ENCODE assay signal across 16 cellular contexts in the genomic region with DNA sequence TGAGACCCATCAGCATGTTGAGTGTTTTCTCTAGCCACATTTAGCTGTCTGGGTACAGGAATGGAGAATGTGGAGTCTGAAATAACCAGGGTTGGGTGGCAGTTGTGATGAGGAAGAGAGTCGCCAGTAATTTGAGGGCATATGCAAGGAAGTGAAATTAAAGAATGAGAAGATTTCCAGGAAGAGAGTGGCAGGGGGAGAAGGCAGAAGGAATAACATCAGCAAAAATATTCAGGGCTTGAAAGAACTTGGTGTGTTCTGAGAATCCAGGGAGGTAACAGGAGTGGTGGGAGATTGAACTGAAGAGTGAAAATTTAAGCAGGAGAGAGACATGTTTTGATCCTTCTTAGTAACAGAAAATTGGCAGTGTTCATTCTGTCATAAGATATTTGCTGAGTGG. TPM values are rescaled to one million over a fixed set of nuclear protein-coding genes. Genes with fewer than 3 reads are reported as not detected.
A peak's percentile ranks its signal among the peaks of the same experiment; 100 is the strongest.
DNase-seq lines count a peak whose midpoint lies in the region; ATAC-seq and TF ChIP-seq lines count a peak whose summit lies in the region.
"Had no signal": no experiment of that assay in that cellular context is flagged by ENCODE, and none has a peak within 500 bp of the region (broad histone marks: within the 10 kb centered on the region; RNA-seq: fewer than 3 reads in every experiment).

No MANE protein-coding gene starts in this region.

- TF ChIP-seq POLR2A in heart left ventricle (IDR thresholded peaks at IDR 0.05), result no peak
- no peak for TF ChIP-seq POLR2A in gastrocnemius medialis (IDR thresholded peaks at IDR 0.05)
- no peak for TF ChIP-seq POLR2A in testis (IDR thresholded peaks at IDR 0.05)
- no peak for TF ChIP-seq POLR2A in gastroesophageal sphincter (IDR thresholded peaks at IDR 0.05)

- no peaks in the 10 kb centered on the region for H3K4me1 Mint-ChIP-seq in WTC11
- H3K4me1 Mint-ChIP-seq in endodermal cell, result no peaks in the 10 kb centered on the region

- no peak overlapping the region for H3K9ac ChIP-seq in endodermal cell (ENCODE audit: extremely low read depth, low read length, poor library complexity, severe bottlenecking)

- H3K27ac Mint-ChIP-seq in WTC11 (peak overlapping the region; percentile 81), endodermal cell (peak overlapping the region; percentile 21)
- H3K27ac Mint-ChIP-seq: activated B cell treated with CpG ODN at 0.5 μM for 24 hours; activated naive CD4-positive, alpha-beta T cell treated with anti-CD3 and anti-CD28 coated beads, Interleukin-2, amount 10 ng/mL, durations not matched to agents 7 days and 5 days; T-cell had no signal

- in situ Hi-C loops in gastrocnemius medialis (cut with MboI; ENCODE audit: low sequenced_read_pairs in 4 of 4), result no loop called here

- H3K27me3 Mint-ChIP-seq in WTC11 (ENCODE audit: low read depth), result no peaks in the 10 kb centered on the region
- H3K27me3 Mint-ChIP-seq in endodermal cell (ENCODE audit: insufficient read depth), result no peaks in the 10 kb centered on the region
- H3K27me3 Mint-ChIP-seq: activated B cell treated with CpG ODN at 0.5 μM for 24 hours; activated naive CD4-positive, alpha-beta T cell treated with anti-CD3 and anti-CD28 coated beads, Interleukin-2, amount 10 ng/mL, durations not matched to agents 7 days and 5 days; T-cell had no signal

- H3K9me3 ChIP-seq in heart left ventricle, result peaks cover 0 to 4% (median 0%) of the 10 kb centered on the region in 12 donors
- H3K9me3 ChIP-seq in endodermal cell (ENCODE audit: control insufficient read depth, low read length), result peaks cover 7% of the 10 kb centered on the region
- H3K9me3 ChIP-seq in gastrocnemius medialis, result no peaks in the 10 kb centered on the region
- H3K9me3 ChIP-seq in testis, result no peaks in the 10 kb centered on the region
- no peaks in the 10 kb centered on the region for H3K9me3 ChIP-seq in gastroesophageal sphincter
- H3K9me3 ChIP-seq: pancreas, tibial artery had no signal

- H3K36me3 Mint-ChIP-seq in WTC11 (peaks cover 37% of the 10 kb centered on the region), endodermal cell (ENCODE audit: low read depth) (peaks cover 42% of the 10 kb centered on the region)

- no peak overlapping the region for H3K4me3 ChIP-seq in heart left ventricle
- H3K4me3 ChIP-seq in endodermal cell (ENCODE audit: low read length), result no peak overlapping the region
- H3K4me3 ChIP-seq in gastrocnemius medialis, result no peak overlapping the region
- no peak overlapping the region for H3K4me3 ChIP-seq in testis
- H3K4me3 ChIP-seq in gastroesophageal sphincter, result no peak overlapping the region
- H3K4me3 ChIP-seq: pancreas, skin epidermis, tibial artery had no signal

- H3K4me1 ChIP-seq in heart left ventricle (peaks cover 0 to 35% (median 16%) of the 10 kb centered on the region in 12 donors), endodermal cell (ENCODE audit: control insufficient read depth, insufficient read depth, low read length) (no peaks in the 10 kb centered on the region), gastrocnemius medialis (peaks cover 19 to 20% of the 10 kb centered on the region in 2 donors), testis (no peaks in the 10 kb centered on the region), gastroesophageal sphincter (peaks cover 0 to 4% (median 0%) of the 10 kb centered on the region in 3 donors)
- H3K4me1 ChIP-seq: pancreas had no signal

- peak overlapping the region in 11 of 12 donors; percentile 8 to 69 (median 42) for H3K27ac ChIP-seq in heart left ventricle
- no peak overlapping the region for H3K27ac ChIP-seq in endodermal cell (ENCODE audit: low read depth, low read length)
- peak overlapping the region; percentile 78 to 91 (median 84) for H3K27ac ChIP-seq in gastrocnemius medialis
- no peak overlapping the region for H3K27ac ChIP-seq in testis
- H3K27ac ChIP-seq in gastroesophageal sphincter, result no peak overlapping the region
- H3K27ac ChIP-seq: pancreas, tibial artery had no signal

- no peak overlapping the region for H3K4me3 Mint-ChIP-seq in WTC11
- H3K4me3 Mint-ChIP-seq in endodermal cell, result no peak overlapping the region
- H3K4me3 Mint-ChIP-seq: activated B cell treated with CpG ODN at 0.5 μM for 24 hours; activated naive CD4-positive, alpha-beta T cell treated with anti-CD3 and anti-CD28 coated beads, Interleukin-2, amount 10 ng/mL, durations not matched to agents 7 days and 5 days; T-cell had no signal

- H3K27me3 ChIP-seq in heart left ventricle, result no peaks in the 10 kb centered on the region
- H3K27me3 ChIP-seq in endodermal cell (ENCODE audit: control insufficient read depth, insufficient read depth, low read length, poor library complexity, severe bottlenecking), result no peaks in the 10 kb centered on the region
- no peaks in the 10 kb centered on the region for H3K27me3 ChIP-seq in gastrocnemius medialis
- H3K27me3 ChIP-seq in testis, result no peaks in the 10 kb centered on the region
- no peaks in the 10 kb centered on the region for H3K27me3 ChIP-seq in gastroesophageal sphincter
- H3K27me3 ChIP-seq: pancreas, tibial artery had no signal

- peaks cover 9% of the 10 kb centered on the region for H3K9me3 Mint-ChIP-seq in WTC11
- H3K9me3 Mint-ChIP-seq in endodermal cell, result peaks cover 8% of the 10 kb centered on the region
- H3K9me3 Mint-ChIP-seq: activated B cell treated with CpG ODN at 0.5 μM for 24 hours had no signal

- POLR2A ChIA-PET in WTC11 (lab: Charles Lee), result no interaction called here

- intact Hi-C loops in heart left ventricle (cut with DNase I) (no loop called here), Right ventricle myocardium inferior (cut with DNase I) (loop anchor here (5.0 kb wide), 1 partner anchor 369 kb away; the partner anchor contains the start of gene CEP250), gastrocnemius medialis (cut with DNase I; ENCODE audit: low total_unique reads) (loop anchor here (5.0 kb wide), 1 partner anchor 56 kb away; no protein-coding TSS in a partner anchor), testis (cut with DNase I; ENCODE audit: low total_unique reads) (no loop called here)

- TF ChIP-seq CTCF in heart left ventricle (IDR thresholded peaks at IDR 0.05) (no peak), WTC11 (IDR thresholded peaks at IDR 0.05) (no peak), endodermal cell (conservative IDR thresholded peaks at IDR 0.05) (no peak), gastrocnemius medialis (IDR thresholded peaks at IDR 0.05 in 4 of 5, conservative IDR thresholded peaks at IDR 0.05 in 1 of 5) (no peak), testis (IDR thresholded peaks at IDR 0.05) (no peak), gastroesophageal sphincter (IDR thresholded peaks at IDR 0.05) (no peak)

- DNase-seq in heart left ventricle (no peak), Right ventricle myocardium inferior (ENCODE audit: missing footprints) (no peak), WTC11 (ENCODE audit: low spot score) (no peak), endodermal cell (peak; percentile 8), gastrocnemius medialis (no peak), testis (no peak)
- DNase-seq: activated B cell treated with CpG ODN at 0.5 μM for 24 hours; activated naive CD4-positive, alpha-beta T cell treated with anti-CD3 and anti-CD28 coated beads, Interleukin-2, amount 10 ng/mL, durations not matched to agents 7 days and 5 days; NCI-H187; NK-92 treated with Interleukin-12 subunit alpha and Interleukin-12 subunit beta, amount 100 ng/mL, for 24 hours; pancreas; T-cell; tibial artery had no signal

- peaks cover 0 to 9% (median 0%) of the 10 kb centered on the region in 9 donors for H3K36me3 ChIP-seq in heart left ventricle
- peaks cover 34% of the 10 kb centered on the region for H3K36me3 ChIP-seq in endodermal cell (ENCODE audit: control insufficient read depth, insufficient read depth, low read length)
- no peaks in the 10 kb centered on the region for H3K36me3 ChIP-seq in gastrocnemius medialis
- H3K36me3 ChIP-seq in testis (ENCODE audit: low read depth, missing control alignments), result no peaks in the 10 kb centered on the region
- H3K36me3 ChIP-seq in gastroesophageal sphincter, result no peaks in the 10 kb centered on the region
- H3K36me3 ChIP-seq: pancreas, tibial artery had no signal

- ATAC-seq in heart left ventricle (no peak), Right ventricle myocardium inferior (no peak), WTC11 (no peak), gastrocnemius medialis (no peak), GM18517 (IDR thresholded peaks at IDR 0.05; ENCODE audit: unreplicated experiment) (no peak), gastroesophageal sphincter (no peak)
- ATAC-seq: pancreas, T-cell had no signal

- TF ChIP-seq EP300 in gastroesophageal sphincter (IDR thresholded peaks at IDR 0.05), result no peak

- WGBS in heart left ventricle, 4 donors, result 72 to 89% (median 87%) methylated on average over 1 of the region's 1 CpG
- WGBS in endodermal cell (ENCODE audit: insufficient coverage in 1 of 2, insufficient read length in 1 of 2), 2 experiments, result 95 to 100% methylated on average over 1 of the region's 1 CpG
- WGBS in testis, 2 donors, result 63 to 84% methylated on average over 1 of the region's 1 CpG
- WGBS in gastroesophageal sphincter (ENCODE audit: low coverage in 1 of 2), 2 donors, result 50 to 86% methylated on average over 1 of the region's 1 CpG

- CTCF ChIA-PET in WTC11 (lab: Charles Lee), result no interaction called here

TF ChIP-seq in WTC11, 78 proteins besides CTCF, POLR2A, EP300 and RAD21 (continues in another document):
- TF ChIP-seq ZNF138 (CRISPR knock-in tag; conservative IDR thresholded peaks at IDR 0.05), result no peak
- TF ChIP-seq RELA (CRISPR knock-in tag; IDR thresholded peaks at IDR 0.05; ENCODE audit: borderline replicate concordance), result no peak
- no peak for TF ChIP-seq ZNF512 (CRISPR knock-in tag; IDR thresholded peaks at IDR 0.05; ENCODE audit: borderline replicate concordance)
- TF ChIP-seq PRRX2 (CRISPR knock-in tag; IDR thresholded peaks at IDR 0.05), result no peak

RNA-seq across cellular contexts. Expression of gene PHF20, which starts 54.5 kb away (rescaled TPM):
- 10 to 100 TPM; 26.4 to 47.0 (median 36.5) TPM for total RNA-seq in heart left ventricle
- 10 to 100 TPM; 25.8 to 48.9 TPM for polyA plus RNA-seq in heart left ventricle
- 36.7 TPM for total RNA-seq in Right ventricle myocardium inferior
- 65.8 to 70.0 TPM (median 66.8 TPM) in 3 replicates for total RNA-seq in WTC11 (2021)
- 10 to 100 TPM; 68.1 to 78.8 TPM for total RNA-seq in endodermal cell
- 41.6 TPM for polyA plus RNA-seq in endodermal cell (2013, experiment 1 of 2)
- polyA plus RNA-seq in endodermal cell (2013, experiment 2 of 2), result 45.6 TPM
- total RNA-seq in gastrocnemius medialis, result 10 to 100 TPM; 72.6 to 91.9 (median 82.2) TPM
- 100 to 1,000 TPM in 1 of 2 donors, 10 to 100 TPM in 1; 59.8 to 108 TPM for total RNA-seq in testis
- polyA plus RNA-seq in testis (ENCODE audit: insufficient read depth, low read depth, low replicate concordance), result 76.1 TPM
- 10 to 100 TPM; 42.0 to 55.9 (median 49.2) TPM for total RNA-seq in gastroesophageal sphincter

Comparison
In these comparisons a context has a peak if more than half of its experiments do, and no peak if none do; other contexts are left out.
1. intact Hi-C loops: an anchor here in Right ventricle myocardium inferior (5.0 kb wide) and gastrocnemius medialis (5.0 kb wide); none called in heart left ventricle and testis.
2. H3K27ac ChIP-seq: peak in heart left ventricle (11 of 12) and gastrocnemius medialis (4 of 4); none in endodermal cell (single experiment), testis (0 of 2) and gastroesophageal sphincter (0 of 4).